8 cellular contexts compared by ENCODE assay signal in the genomic region with DNA sequence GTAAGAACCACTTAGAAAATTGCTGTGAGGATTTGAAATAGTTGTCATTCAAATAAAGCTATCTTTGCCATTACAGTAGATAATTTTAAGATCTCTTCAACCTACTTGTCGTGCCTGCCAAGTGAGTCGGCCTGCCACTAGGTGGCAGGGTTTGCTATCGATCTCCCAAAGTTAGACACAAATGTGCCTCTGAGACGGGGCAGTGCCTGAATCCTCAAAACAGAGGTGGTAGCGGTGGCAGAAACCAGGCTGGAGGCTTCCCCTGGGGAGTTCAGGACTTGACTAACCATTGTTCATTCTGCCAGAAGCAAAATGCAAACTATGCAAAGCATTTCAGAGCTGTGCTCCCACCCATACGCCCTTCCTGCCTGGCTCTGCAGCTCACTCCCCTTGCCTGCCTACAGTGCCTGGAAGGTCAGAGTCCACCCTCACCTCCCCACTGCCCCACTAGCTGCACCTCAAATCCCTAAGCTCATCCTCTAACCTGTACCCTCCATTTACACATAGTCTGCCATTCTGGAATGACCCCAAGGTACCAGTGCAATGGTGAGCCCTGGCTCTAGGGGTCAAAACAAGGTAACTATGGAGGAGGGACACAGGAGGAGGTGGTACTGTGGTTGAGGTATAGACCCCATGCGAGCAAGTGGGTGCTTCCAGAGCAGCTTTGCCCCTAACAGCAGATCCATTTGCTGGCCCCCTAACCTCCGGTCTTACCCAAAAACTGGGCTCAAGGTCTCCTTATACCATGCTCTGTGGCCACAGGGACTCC.
DNase-seq lines count a peak whose midpoint lies in the region; ATAC-seq and TF ChIP-seq lines count a peak whose summit lies in the region.

No MANE protein-coding gene starts in this region.

- CTCF ChIA-PET in GM10248 (lab: Yijun Ruan, JAX), result interaction anchor here (0.7 to 6.7 kb wide), 53 partner anchors 9 to 1127 kb away, joined by 3 to 69 read pairs (median 5); no protein-coding TSS in a partner anchor
- CTCF ChIA-PET in HCT116 (lab: Charles Lee), result interaction anchor here (0.7 to 2.2 kb wide), 13 partner anchors 10 to 257 kb away, joined by 3 to 21 read pairs (median 6); a partner anchor contains a TSS

- no peaks in the 10 kb centered on the region for H3K27me3 Mint-ChIP-seq in activated naive CD8-positive, alpha-beta T cell treated with anti-CD3 and anti-CD28 coated beads, Interleukin-2, amount 10 ng/mL, durations not matched to agents 7 days and 5 days

- no peaks in the 10 kb centered on the region for H3K36me3 ChIP-seq in HCT116 (ENCODE audit: control insufficient read depth in 1 of 2, insufficient read depth in 2 of 2, low read length in 2 of 2)
- no peaks in the 10 kb centered on the region; the same call in 1 of the 2 replicates for H3K36me3 ChIP-seq in MM.1S (replicated peaks; ENCODE audit: insufficient read depth, low read length)
- H3K36me3 ChIP-seq in heart right ventricle, result peaks cover 0 to 28% (median 0%) of the 10 kb centered on the region in 9 donors

- H3K27me3 ChIP-seq in HCT116 (ENCODE audit: insufficient read depth, low read length) (no peaks in the 10 kb centered on the region), MM.1S (replicated peaks; ENCODE audit: insufficient read depth, low read length) (no peaks in the 10 kb centered on the region), heart right ventricle (no peaks in the 10 kb centered on the region)

- ATAC-seq in HCT116, result peak; percentile 95
- peak; percentile 72 for ATAC-seq in activated naive CD8-positive, alpha-beta T cell treated with anti-CD3 and anti-CD28 coated beads, Interleukin-2, amount 10 ng/mL, durations not matched to agents 7 days and 5 days (ENCODE audit: low read depth)
- ATAC-seq in heart right ventricle, result peak; percentile 53 to 84 (median 78)

- RAD21 ChIA-PET in HCT116 (lab: Charles Lee; ENCODE audit: low non-redundant PET in 1 of 2, low total read pairs in 2 of 2, uncharacterized antibody in 2 of 2, unreplicated experiment in 2 of 2), result no interaction called here

- TF ChIP-seq POLR2A in HCT116 (IDR thresholded peaks at IDR 0.05; ENCODE audit: borderline replicate concordance, extremely low read depth, insufficient read depth, insufficient read length), result no peak

- H3K4me2 ChIP-seq in HCT116 (ENCODE audit: low read length) (peak overlapping the region; percentile 2; the same call in 1 of the 2 replicates), MM.1S (ENCODE audit: low read depth, low read length) (no peak overlapping the region)

- H3K79me2 ChIP-seq in HCT116 (ENCODE audit: insufficient read depth, low read length) (no peaks in the 10 kb centered on the region), MM.1S (ENCODE audit: low read length) (no peaks in the 10 kb centered on the region)

- H3K4me3 Mint-ChIP-seq in activated naive CD8-positive, alpha-beta T cell treated with anti-CD3 and anti-CD28 coated beads, Interleukin-2, amount 10 ng/mL, durations not matched to agents 7 days and 5 days, result no peak overlapping the region

- no peak overlapping the region for H3K27ac ChIP-seq in HCT116 (ENCODE audit: low read depth, low read length)
- no peak overlapping the region for H3K27ac ChIP-seq in MM.1S (ENCODE audit: low read length)
- peak overlapping the region in 8 of 10 donors; percentile 9 to 75 (median 51) for H3K27ac ChIP-seq in heart right ventricle

- H3K9me3 Mint-ChIP-seq in activated naive CD8-positive, alpha-beta T cell treated with anti-CD3 and anti-CD28 coated beads, Interleukin-2, amount 10 ng/mL, durations not matched to agents 7 days and 5 days, result no peaks in the 10 kb centered on the region

- no TSS peak for BruUV-seq in HCT116 (replicated peaks; lab: Mats Ljungman, UMichigan)

- H3K9me3 ChIP-seq in HCT116 (ENCODE audit: control insufficient read depth in 1 of 2, insufficient read depth in 1 of 2, low read depth in 1 of 2, low read length in 2 of 2) (no peaks in the 10 kb centered on the region), MM.1S (replicated peaks; ENCODE audit: insufficient read depth, low read length) (no peaks in the 10 kb centered on the region), heart right ventricle (no peaks in the 10 kb centered on the region)

- intact Hi-C loops in HCT116 (cut with micrococcal nuclease) (loop anchor here (1.0 kb wide), 2 partner anchors 63 to 243 kb away; no protein-coding TSS in a partner anchor), heart right ventricle (cut with DNase I) (loop anchor here in 7 of 10 donors (1.0 to 5.0 kb wide), 7 partner anchors 32 to 242 kb away; no protein-coding TSS in a partner anchor)

- no peak overlapping the region for H3K27ac Mint-ChIP-seq in activated naive CD8-positive, alpha-beta T cell treated with anti-CD3 and anti-CD28 coated beads, Interleukin-2, amount 10 ng/mL, durations not matched to agents 7 days and 5 days

- peaks cover 2% of the 10 kb centered on the region for H3K4me1 Mint-ChIP-seq in activated naive CD8-positive, alpha-beta T cell treated with anti-CD3 and anti-CD28 coated beads, Interleukin-2, amount 10 ng/mL, durations not matched to agents 7 days and 5 days

- peak; percentile 78 for DNase-seq in GM10248 (ENCODE audit: extremely low spot score)
- peak; percentile 37 for DNase-seq in HCT116 (ENCODE audit: low read depth, low spot score)
- DNase-seq in MM.1S, result peak; percentile 79
- DNase-seq in SKM-1 (lab: John Stamatoyannopoulos, UW; ENCODE audit: unreplicated experiment), result peak; percentile 33
- peak; percentile 35 for DNase-seq in activated naive CD8-positive, alpha-beta T cell treated with anti-CD3 and anti-CD28 coated beads, Interleukin-2, amount 10 ng/mL, durations not matched to agents 7 days and 5 days
- DNase-seq in heart right ventricle, result peak; percentile 81 to 84
- peak; percentile 79 for DNase-seq in renal cortical epithelial cell (ENCODE audit: low read depth)
- DNase-seq in OCI-M2 (lab: John Stamatoyannopoulos, UW; ENCODE audit: unreplicated experiment), result no peak

- H3K4me3 ChIP-seq in HCT116 (replicated peaks in 1 of 2; ENCODE audit: low read depth in 1 of 2, low read length in 2 of 2) (no peak overlapping the region), MM.1S (ENCODE audit: low read length) (no peak overlapping the region), heart right ventricle (no peak overlapping the region)

- TF ChIP-seq CTCF in GM10248 (IDR thresholded peaks at IDR 0.05; ENCODE audit: control extremely low read depth, extremely low read depth, low read depth, missing control alignments) (peak; percentile 87), HCT116 (IDR thresholded peaks at IDR 0.05 in 2 of 3, conservative IDR thresholded peaks at IDR 0.05 in 1 of 3; ENCODE audit: borderline replicate concordance in 1 of 3, insufficient read depth in 1 of 3, low read depth in 2 of 3, low read length in 2 of 3) (peak; percentile 80 to 95 (median 91)), MM.1S (IDR thresholded peaks at IDR 0.05; ENCODE audit: low read length) (peak; percentile 91), heart right ventricle (IDR thresholded peaks at IDR 0.05) (peak; percentile 71 to 92 (median 86))

- POLR2A ChIA-PET in GM10248 (lab: Yijun Ruan, JAX), result no interaction called here
- POLR2A ChIA-PET in HCT116 (lab: Charles Lee), result interaction anchor here (0.6 kb wide), 1 partner anchor 257 kb away, joined by 3 read pairs; a partner anchor contains a TSS
- POLR2A ChIA-PET in activated naive CD8-positive, alpha-beta T cell treated with anti-CD3 and anti-CD28 coated beads, Interleukin-2, amount 10 ng/mL, durations not matched to agents 7 days and 5 days (lab: Charles Lee), result no interaction called here

- peak; percentile 88 for TF ChIP-seq RAD21 in HCT116 (IDR thresholded peaks at IDR 0.05; ENCODE audit: low read depth)

- H3K9me2 ChIP-seq in HCT116 (ENCODE audit: insufficient read depth), result no peaks in the 10 kb centered on the region
- no peaks in the 10 kb centered on the region for H3K9me2 ChIP-seq in MM.1S (replicated peaks; ENCODE audit: insufficient read depth, low read length)

- 21 to 27% methylated on average over 8 of the region's 8 CpGs for WGBS in heart right ventricle, 2 donors

- H3K9ac ChIP-seq in HCT116 (ENCODE audit: low read length) (no peak overlapping the region), MM.1S (ENCODE audit: low read length) (no peak overlapping the region)

- peaks cover 4 to 9% of the 10 kb centered on the region in 2 experiments; a peak in 3 of 4 replicates for H3K4me1 ChIP-seq in HCT116 (ENCODE audit: control insufficient read depth in 1 of 2, insufficient read depth in 2 of 2, low read length in 2 of 2)
- H3K4me1 ChIP-seq in MM.1S (ENCODE audit: low read length), result no peaks in the 10 kb centered on the region
- peaks cover 0 to 65% (median 50%) of the 10 kb centered on the region in 9 donors for H3K4me1 ChIP-seq in heart right ventricle

- H3K36me3 Mint-ChIP-seq in activated naive CD8-positive, alpha-beta T cell treated with anti-CD3 and anti-CD28 coated beads, Interleukin-2, amount 10 ng/mL, durations not matched to agents 7 days and 5 days, result no peaks in the 10 kb centered on the region

- H3F3A ChIP-seq in MM.1S (ENCODE audit: insufficient read depth, low read length), result no peaks in the 10 kb centered on the region

- H4K20me1 ChIP-seq in HCT116 (ENCODE audit: insufficient read depth) (no peaks in the 10 kb centered on the region), MM.1S (ENCODE audit: insufficient read depth, low read length) (no peaks in the 10 kb centered on the region)

- no peak overlapping the region for H2AFZ ChIP-seq in HCT116 (ENCODE audit: low read depth, low read length, poor library complexity, severe bottlenecking)
- no peak overlapping the region for H2AFZ ChIP-seq in MM.1S (ENCODE audit: low read length)

TF ChIP-seq in HCT116, 20 proteins besides CTCF, POLR2A, EP300 and RAD21 (continues in another document):
- TF ChIP-seq EZH2phosphoT487 (IDR thresholded peaks at IDR 0.05; ENCODE audit: borderline replicate concordance) (no peak), CEBPB (IDR thresholded peaks at IDR 0.05; ENCODE audit: low read depth) (no peak), CBX3 (IDR thresholded peaks at IDR 0.05; ENCODE audit: low read depth) (no peak), SRF (IDR thresholded peaks at IDR 0.05; ENCODE audit: low read depth) (no peak), JUND (IDR thresholded peaks at IDR 0.05) (no peak), SIN3A (IDR thresholded peaks at IDR 0.05; ENCODE audit: low read depth) (no peak), POLR2AphosphoS5 (IDR thresholded peaks at IDR 0.05; ENCODE audit: low read depth, low read length) (no peak), ZNF274 (IDR thresholded peaks at IDR 0.05; ENCODE audit: low read depth, low read length) (no peak)
- TF ChIP-seq, protein P1, sequence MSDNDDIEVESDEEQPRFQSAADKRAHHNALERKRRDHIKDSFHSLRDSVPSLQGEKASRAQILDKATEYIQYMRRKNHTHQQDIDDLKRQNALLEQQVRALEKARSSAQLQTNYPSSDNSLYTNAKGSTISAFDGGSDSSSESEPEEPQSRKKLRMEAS (IDR thresholded peaks at IDR 0.05), result no peak

Comparison
In these comparisons a context has a peak if more than half of its experiments do, and no peak if none do; other contexts are left out.
1. H3K27ac ChIP-seq: peak in heart right ventricle (8 of 10); none in HCT116 (single experiment) and MM.1S (single experiment).
2. Peak in every context shown above with its lines, with median percentiles within 50 percentile points of each other: CTCF ChIP-seq and ATAC-seq.